Comparison of ENCODE assay signal across 12 cellular contexts in the genomic region with DNA sequence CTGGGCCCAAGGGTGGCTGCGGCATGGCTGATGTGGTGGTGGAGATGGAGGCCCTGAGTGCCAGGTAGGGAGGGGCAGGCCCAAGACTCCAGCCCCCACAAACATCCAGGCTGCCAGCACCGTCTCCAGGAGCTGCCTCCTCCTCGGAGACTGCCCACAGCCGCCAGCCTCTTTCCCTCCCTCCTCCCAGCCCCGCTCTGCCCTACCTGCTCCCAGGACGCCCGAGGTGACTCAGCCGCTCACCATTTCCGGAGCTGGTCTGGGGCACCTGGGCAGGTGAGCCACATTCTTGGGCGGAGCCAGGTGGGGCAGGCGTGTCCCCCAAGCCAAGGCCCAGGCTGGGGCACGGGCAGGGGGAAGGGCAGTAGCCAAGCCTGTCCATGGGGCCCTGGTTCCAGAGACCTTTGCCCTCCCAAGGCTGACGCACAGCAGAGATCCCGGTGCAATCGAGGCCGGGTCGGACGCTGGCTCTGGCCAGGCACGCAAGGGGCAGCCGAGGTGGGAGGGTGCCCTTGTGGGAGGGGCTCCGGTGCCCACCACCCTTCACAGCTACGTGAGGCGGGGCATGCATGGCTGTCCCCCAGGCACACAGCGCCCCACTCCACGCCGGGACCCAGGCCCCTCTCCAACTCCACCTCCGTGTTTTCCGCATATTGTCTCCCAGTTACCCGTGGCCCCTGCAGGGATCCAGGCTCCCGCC. TPM values are rescaled to one million over a fixed set of nuclear protein-coding genes. Genes with fewer than 3 reads are reported as not detected.
DNase-seq lines count a peak whose midpoint lies in the region; ATAC-seq and TF ChIP-seq lines count a peak whose summit lies in the region.
"Had no signal": no experiment of that assay in that cellular context is flagged by ENCODE, and none has a peak within 500 bp of the region (broad histone marks: within the 10 kb centered on the region; RNA-seq: fewer than 3 reads in every experiment).

No MANE protein-coding gene starts in this region.

- H3K4me3 ChIP-seq in GM06990 (replicated peaks; ENCODE audit: low read depth, low read length) (no peak overlapping the region), sigmoid colon (no peak overlapping the region)

- CTCF ChIA-PET in WTC11 (lab: Charles Lee): interaction anchor here (0.6 to 1.0 kb wide), 5 partner anchors 11 to 48 kb away, joined by 3 to 5 read pairs (median 3); no protein-coding TSS in a partner anchor

- ATAC-seq in WTC11 (peak; percentile 97), HG03095 (IDR thresholded peaks at IDR 0.05; ENCODE audit: unreplicated experiment) (no peak)
- ATAC-seq: activated T-cell treated with anti-CD3 and anti-CD28 coated beads, Interleukin-2, amount 50 U/mL, for 72 hours had no signal

- intact Hi-C loops in sigmoid colon (cut with DNase I): no loop called here

- H3K36me3 Mint-ChIP-seq in WTC11: no peaks in the 10 kb centered on the region
- H3K36me3 Mint-ChIP-seq: CD4-positive, alpha-beta memory T cell had no signal

- POLR2A ChIA-PET in WTC11 (lab: Charles Lee): interaction anchor here (1.1 to 1.8 kb wide), 3 partner anchors 29 to 47 kb away, joined by 3 to 4 read pairs (median 3); no protein-coding TSS in a partner anchor

- H3K27me3 Mint-ChIP-seq in WTC11 (ENCODE audit: low read depth): peaks cover 21% of the 10 kb centered on the region

- no peaks in the 10 kb centered on the region for H3K9me3 ChIP-seq in sigmoid colon

- TF ChIP-seq EP300 in sigmoid colon (IDR thresholded peaks at IDR 0.05): no peak

- no peak overlapping the region for H3K27ac Mint-ChIP-seq in WTC11
- H3K27ac Mint-ChIP-seq: activated T-cell treated with anti-CD3 and anti-CD28 coated beads, Interleukin-2, amount 50 U/mL, for 72 hours; CD4-positive, alpha-beta memory T cell had no signal

- peaks cover under 1% of the 10 kb centered on the region; the same call in 1 of the 2 replicates for H3K9me3 Mint-ChIP-seq in WTC11

- peak; percentile 7 for DNase-seq in GM06990 (ENCODE audit: extremely low read depth, insufficient read length)
- DNase-seq in WTC11 (ENCODE audit: low spot score): peak; percentile 76
- peak; percentile 95 for DNase-seq in islet precursor cell
- peak; percentile 60 for DNase-seq in sigmoid colon
- DNase-seq in activated naive CD4-positive, alpha-beta T cell treated with Interleukin-2 at 50 U/mL for 16 hours: no peak
- no peak for DNase-seq in cerebellar nuclear complex (lab: John Stamatoyannopoulos, UW)
- no peak for DNase-seq in NCI-H69 (lab: John Stamatoyannopoulos, UW)
- DNase-seq: activated T-cell treated with anti-CD3 and anti-CD28 coated beads, Interleukin-2, amount 50 U/mL, for 72 hours; CD4-positive, alpha-beta memory T cell; glutamatergic neuron; nucleus accumbens had no signal

- H3K4me1 Mint-ChIP-seq in WTC11: peaks cover 13% of the 10 kb centered on the region

- H3K36me3 ChIP-seq in GM06990 (ENCODE audit: control insufficient read depth, insufficient read depth, low read length): peaks cover 2% of the 10 kb centered on the region; the same call in 1 of the 2 replicates
- no peaks in the 10 kb centered on the region for H3K36me3 ChIP-seq in sigmoid colon

- peak overlapping the region in 1 of 4 donors; percentile 18 for H3K27ac ChIP-seq in sigmoid colon

- WGBS in sigmoid colon, 2 donors: 15 to 69% methylated on average over 30 of the region's 30 CpGs

- H3K4me3 Mint-ChIP-seq in WTC11: no peak overlapping the region
- H3K4me3 Mint-ChIP-seq: activated T-cell treated with anti-CD3 and anti-CD28 coated beads, Interleukin-2, amount 50 U/mL, for 72 hours; CD4-positive, alpha-beta memory T cell had no signal

- H3K27me3 ChIP-seq in GM06990 (replicated peaks; ENCODE audit: control insufficient read depth, insufficient read depth, low read length) (no peaks in the 10 kb centered on the region), sigmoid colon (no peaks in the 10 kb centered on the region)

- TF ChIP-seq CTCF in GM06990 (IDR thresholded peaks at IDR 0.05; ENCODE audit: insufficient read depth, low read length, poor library complexity, severe bottlenecking) (no peak), WTC11 (IDR thresholded peaks at IDR 0.05) (no peak), sigmoid colon (IDR thresholded peaks at IDR 0.05) (no peak)

- no peaks in the 10 kb centered on the region for H3K4me1 ChIP-seq in sigmoid colon

- peak in 1 of 2 donors; percentile 77 for TF ChIP-seq POLR2A in sigmoid colon (IDR thresholded peaks at IDR 0.05)

TF ChIP-seq in WTC11, 78 proteins besides CTCF, POLR2A, EP300 and RAD21 (continues in another document):
- TF ChIP-seq, protein P1, sequence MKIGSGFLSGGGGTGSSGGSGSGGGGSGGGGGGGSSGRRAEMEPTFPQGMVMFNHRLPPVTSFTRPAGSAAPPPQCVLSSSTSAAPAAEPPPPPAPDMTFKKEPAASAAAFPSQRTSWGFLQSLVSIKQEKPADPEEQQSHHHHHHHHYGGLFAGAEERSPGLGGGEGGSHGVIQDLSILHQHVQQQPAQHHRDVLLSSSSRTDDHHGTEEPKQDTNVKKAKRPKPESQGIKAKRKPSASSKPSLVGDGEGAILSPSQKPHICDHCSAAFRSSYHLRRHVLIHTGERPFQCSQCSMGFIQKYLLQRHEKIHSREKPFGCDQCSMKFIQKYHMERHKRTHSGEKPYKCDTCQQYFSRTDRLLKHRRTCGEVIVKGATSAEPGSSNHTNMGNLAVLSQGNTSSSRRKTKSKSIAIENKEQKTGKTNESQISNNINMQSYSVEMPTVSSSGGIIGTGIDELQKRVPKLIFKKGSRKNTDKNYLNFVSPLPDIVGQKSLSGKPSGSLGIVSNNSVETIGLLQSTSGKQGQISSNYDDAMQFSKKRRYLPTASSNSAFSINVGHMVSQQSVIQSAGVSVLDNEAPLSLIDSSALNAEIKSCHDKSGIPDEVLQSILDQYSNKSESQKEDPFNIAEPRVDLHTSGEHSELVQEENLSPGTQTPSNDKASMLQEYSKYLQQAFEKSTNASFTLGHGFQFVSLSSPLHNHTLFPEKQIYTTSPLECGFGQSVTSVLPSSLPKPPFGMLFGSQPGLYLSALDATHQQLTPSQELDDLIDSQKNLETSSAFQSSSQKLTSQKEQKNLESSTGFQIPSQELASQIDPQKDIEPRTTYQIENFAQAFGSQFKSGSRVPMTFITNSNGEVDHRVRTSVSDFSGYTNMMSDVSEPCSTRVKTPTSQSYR (CRISPR knock-in tag; IDR thresholded peaks at IDR 0.05): 0 out of 2 replicates have a peak, but pooled peaks have one; percentile 51
- TF ChIP-seq CREB1 (CRISPR knock-in tag; IDR thresholded peaks at IDR 0.05): 0 out of 2 replicates have a peak, but pooled peaks have one; percentile 20
- TF ChIP-seq NR2C2 (CRISPR knock-in tag; IDR thresholded peaks at IDR 0.05): no peak
- peak; percentile 68; the same call in 1 of the 2 replicates for TF ChIP-seq SP1 (CRISPR knock-in tag; conservative IDR thresholded peaks at IDR 0.05)
- TF ChIP-seq, protein P2, sequence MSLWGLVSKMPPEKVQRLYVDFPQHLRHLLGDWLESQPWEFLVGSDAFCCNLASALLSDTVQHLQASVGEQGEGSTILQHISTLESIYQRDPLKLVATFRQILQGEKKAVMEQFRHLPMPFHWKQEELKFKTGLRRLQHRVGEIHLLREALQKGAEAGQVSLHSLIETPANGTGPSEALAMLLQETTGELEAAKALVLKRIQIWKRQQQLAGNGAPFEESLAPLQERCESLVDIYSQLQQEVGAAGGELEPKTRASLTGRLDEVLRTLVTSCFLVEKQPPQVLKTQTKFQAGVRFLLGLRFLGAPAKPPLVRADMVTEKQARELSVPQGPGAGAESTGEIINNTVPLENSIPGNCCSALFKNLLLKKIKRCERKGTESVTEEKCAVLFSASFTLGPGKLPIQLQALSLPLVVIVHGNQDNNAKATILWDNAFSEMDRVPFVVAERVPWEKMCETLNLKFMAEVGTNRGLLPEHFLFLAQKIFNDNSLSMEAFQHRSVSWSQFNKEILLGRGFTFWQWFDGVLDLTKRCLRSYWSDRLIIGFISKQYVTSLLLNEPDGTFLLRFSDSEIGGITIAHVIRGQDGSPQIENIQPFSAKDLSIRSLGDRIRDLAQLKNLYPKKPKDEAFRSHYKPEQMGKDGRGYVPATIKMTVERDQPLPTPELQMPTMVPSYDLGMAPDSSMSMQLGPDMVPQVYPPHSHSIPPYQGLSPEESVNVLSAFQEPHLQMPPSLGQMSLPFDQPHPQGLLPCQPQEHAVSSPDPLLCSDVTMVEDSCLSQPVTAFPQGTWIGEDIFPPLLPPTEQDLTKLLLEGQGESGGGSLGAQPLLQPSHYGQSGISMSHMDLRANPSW (CRISPR knock-in tag; conservative IDR thresholded peaks at IDR 0.05; ENCODE audit: low read depth): no peak
- no peak for TF ChIP-seq PRRX2 (CRISPR knock-in tag; IDR thresholded peaks at IDR 0.05)
- no peak for TF ChIP-seq CREM (CRISPR knock-in tag; IDR thresholded peaks at IDR 0.05)
- peak; percentile 70; the same call in 1 of the 2 replicates for TF ChIP-seq ETV6 (CRISPR knock-in tag; IDR thresholded peaks at IDR 0.05)
- TF ChIP-seq MYBL2 (CRISPR knock-in tag; IDR thresholded peaks at IDR 0.05): no peak

RNA-seq across cellular contexts. Expression of a gene that starts 8.8 kb away (rescaled TPM):
- total RNA-seq in WTC11 (2021): 4.3 to 7.2 TPM (median 4.5 TPM) in 3 replicates
- 10 to 100 TPM; 11.4 to 72.6 (median 28.9) TPM for total RNA-seq in sigmoid colon
- polyA plus RNA-seq in sigmoid colon: 100 to 1,000 TPM in 2 of 3 donors, 10 to 100 TPM in 1; 99.1 to 157 (median 109) TPM

RNA-seq across cellular contexts. Expression of a gene that starts 29.6 kb away (rescaled TPM):
- total RNA-seq in WTC11 (2021) (10.2 to 13.2 TPM (median 10.4 TPM) in 3 replicates), sigmoid colon (10 to 100 TPM in 1 of 4 donors, 1 to 10 TPM in 3; 8.9 to 12.7 (median 9.3) TPM)
- polyA plus RNA-seq in sigmoid colon: 10 to 100 TPM in 1 of 3 donors, 1 to 10 TPM in 2; 5.1 to 11.5 (median 6.0) TPM

RNA-seq across cellular contexts. Expression of a gene that starts 37.3 kb away (rescaled TPM):
- total RNA-seq in WTC11 (2021) (0.48 TPM in 1 of 3 replicates, not detected in the others), sigmoid colon (under 1 TPM in 1 of 4 donors, not detected in 3; 0.83 TPM)
- polyA plus RNA-seq in sigmoid colon: 1 to 10 TPM in 1 of 3 donors, not detected in 2; 3.8 TPM
- total RNA-seq: activated T-cell treated with anti-CD3 and anti-CD28 coated beads, Interleukin-2, amount 50 U/mL, for 72 hours; CD4-positive, alpha-beta memory T cell had no signal
- polyA plus RNA-seq: CD4-positive, alpha-beta memory T cell had no signal

Comparison
In these comparisons a context has a peak if more than half of its experiments do, and no peak if none do; other contexts are left out.
1. DNase-seq: peak in GM06990 (single experiment), WTC11 (single experiment), islet precursor cell (single experiment) and sigmoid colon (single experiment); none in activated naive CD4-positive, alpha-beta T cell treated with Interleukin-2 at 50 U/mL for 16 hours (single experiment), cerebellar nuclear complex (0 of 2) and NCI-H69 (single experiment).